ENCODE assay signal across 19 cellular contexts in genomic region chr13:62931901-62932883, GRCh38.
A peak's percentile ranks its signal among the peaks of the same experiment; 100 is the strongest.
DNase-seq lines count a peak whose midpoint lies in the region; ATAC-seq and TF ChIP-seq lines count a peak whose summit lies in the region.
"Had no signal": no experiment of that assay in that cellular context is flagged by ENCODE, and none has a peak within 500 bp of the region (broad histone marks: within the 10 kb centered on the region; RNA-seq: fewer than 3 reads in every experiment).

No MANE protein-coding gene starts in this region.

- H2AK5ac ChIP-seq in mesenchymal stem cell (ENCODE audit: low read length, severe bottlenecking): no peak overlapping the region

- peak overlapping the region; percentile 49; the same call in 1 of the 2 replicates for H2AFZ ChIP-seq in Loucy (ENCODE audit: low read length)
- no peak overlapping the region for H2AFZ ChIP-seq in mesenchymal stem cell (ENCODE audit: low read depth, low read length)

- TF ChIP-seq CTCF in AG04450 (IDR thresholded peaks at IDR 0.05; ENCODE audit: low read depth, low read length): no peak
- no peak for TF ChIP-seq CTCF in Loucy (conservative IDR thresholded peaks at IDR 0.05; ENCODE audit: low read length)
- no peak for TF ChIP-seq CTCF in astrocyte of the spinal cord (IDR thresholded peaks at IDR 0.05; ENCODE audit: low read depth, low read length)

- H3F3A ChIP-seq in Loucy (ENCODE audit: low read depth): no peaks in the 10 kb centered on the region

- H2BK12ac ChIP-seq in mesenchymal stem cell (ENCODE audit: low read length in 2 of 2): no peak overlapping the region

- H3K23ac ChIP-seq in mesenchymal stem cell (ENCODE audit: low read length in 2 of 2): no peak overlapping the region

- intact Hi-C loops in left ventricle myocardium superior (cut with micrococcal nuclease): no loop called here

- peak; percentile 2 for DNase-seq in AG04450 (ENCODE audit: low read depth, low spot score)
- peak; percentile 47 for DNase-seq in astrocyte of the spinal cord (ENCODE audit: low read depth, low spot score)
- peak; percentile 66 for DNase-seq in mesenchymal stem cell
- no peak for DNase-seq in NCI-H526 (lab: John Stamatoyannopoulos, UW)
- DNase-seq in left ventricle myocardium superior: no peak
- DNase-seq in NCI-H1930 (lab: John Stamatoyannopoulos, UW): no peak
- DNase-seq in KBM-7: no peak
- DNase-seq: activated B cell treated with CpG ODN at 0.5 μM for 24 hours, AML-193, Calu3, GDM1, glutamatergic neuron, NCI-H1105, NCI-H2171 treated with DMSO at 0.1 percent for 48 hours, retina had no signal

- no peaks in the 10 kb centered on the region for H3K79me2 ChIP-seq in Loucy (ENCODE audit: insufficient read depth, low read length)

- no peak overlapping the region for H2BK120ac ChIP-seq in mesenchymal stem cell (ENCODE audit: low read depth, low read length)

- CTCF ChIA-PET in AG04450 (lab: Charles Lee): no interaction called here

- H3K9me2 ChIP-seq in Loucy (replicated peaks; ENCODE audit: low read depth, low read length): no peaks in the 10 kb centered on the region

- H2BK15ac ChIP-seq in mesenchymal stem cell (ENCODE audit: low read depth, poor library complexity, severe bottlenecking): no peak overlapping the region

- H3K36me3 ChIP-seq in Loucy (ENCODE audit: insufficient read depth, low read length) (no peaks in the 10 kb centered on the region), mesenchymal stem cell (ENCODE audit: control insufficient read depth in 1 of 2, insufficient read depth in 2 of 2, low read depth in 1 of 2, low read length in 2 of 2) (no peaks in the 10 kb centered on the region)

- no peaks in the 10 kb centered on the region for H4K20me1 ChIP-seq in Loucy (ENCODE audit: insufficient read depth, low read length, poor library complexity, severe bottlenecking)

- no peak overlapping the region for H3K18ac ChIP-seq in mesenchymal stem cell (ENCODE audit: low read depth in 1 of 2, low read length in 2 of 2)

- in situ Hi-C loops in astrocyte of the spinal cord (cut with HindIII; ENCODE audit: low sequenced_read_pairs): no loop called here
- in situ Hi-C loops in KBM-7 (cut with MboI; ENCODE audit: low pct_unique_long_range_greater_than_20kb, low sequenced_read_pairs): no loop called here

- H3K27ac ChIP-seq in AG04450 (ENCODE audit: low read depth, low read length) (no peak overlapping the region), mesenchymal stem cell (ENCODE audit: low read length, poor library complexity, severe bottlenecking) (peak overlapping the region; percentile 38)

- no peak overlapping the region for H3K4ac ChIP-seq in mesenchymal stem cell (ENCODE audit: low read depth in 1 of 2, low read length in 2 of 2)

- H3K27me3 ChIP-seq in AG04450 (ENCODE audit: control insufficient read depth, insufficient read depth, low read length) (no peaks in the 10 kb centered on the region), Loucy (ENCODE audit: insufficient read depth, low read length, poor library complexity, severe bottlenecking) (no peaks in the 10 kb centered on the region), mesenchymal stem cell (ENCODE audit: control insufficient read depth in 1 of 2, insufficient read depth in 1 of 2, low read length in 2 of 2) (no peaks in the 10 kb centered on the region)

- no peak overlapping the region for H3K9ac ChIP-seq in Loucy (ENCODE audit: low read depth, low read length, poor library complexity, severe bottlenecking)
- peak overlapping the region; percentile 89 for H3K9ac ChIP-seq in mesenchymal stem cell (ENCODE audit: low read length)

- no peak for ATAC-seq in left ventricle myocardium superior
- ATAC-seq: HCT116; HepG2; natural killer cell treated with Interleukin-12 subunit alpha and Interleukin-12 subunit beta and Interleukin-15 and Interleukin-18, amount 100 ng/mL, for 72 hours had no signal

- no peaks in the 10 kb centered on the region for H3K79me1 ChIP-seq in mesenchymal stem cell (replicated peaks; ENCODE audit: low read length, poor library complexity, severe bottlenecking)

- WGBS in mesenchymal stem cell: no CpG with 5 or more reads among the region's 3 CpGs

- no peak overlapping the region for H4K91ac ChIP-seq in mesenchymal stem cell (ENCODE audit: low read length)

- H4K8ac ChIP-seq in mesenchymal stem cell (ENCODE audit: low read length): no peak overlapping the region

- POLR2A ChIA-PET in AG04450 (lab: Yijun Ruan, JAX): no interaction called here

- no peak overlapping the region for H3K4me3 ChIP-seq in AG04450 (ENCODE audit: low read depth, low read length)
- H3K4me3 ChIP-seq in Loucy (ENCODE audit: low read length, poor library complexity, severe bottlenecking): peak overlapping the region; percentile 17
- no peak overlapping the region for H3K4me3 ChIP-seq in astrocyte of the spinal cord (ENCODE audit: low read depth, low read length)
- H3K4me3 ChIP-seq in mesenchymal stem cell (ENCODE audit: insufficient read depth in 1 of 2, low read depth in 1 of 2, low read length in 2 of 2): peak overlapping the region in 1 of 2 experiments; percentile 44

- H3K4me2 ChIP-seq in Loucy (ENCODE audit: low read depth, low read length, poor library complexity, severe bottlenecking) (no peak overlapping the region), mesenchymal stem cell (ENCODE audit: low read length, poor library complexity, severe bottlenecking) (no peak overlapping the region)

- no peak overlapping the region for H2BK5ac ChIP-seq in mesenchymal stem cell (ENCODE audit: low read depth, low read length, poor library complexity, severe bottlenecking)

- no peak overlapping the region for H3K14ac ChIP-seq in mesenchymal stem cell (ENCODE audit: low read length in 2 of 2)

- no peaks in the 10 kb centered on the region for H3K4me1 ChIP-seq in Loucy (ENCODE audit: insufficient read depth, low read length, poor library complexity, severe bottlenecking)
- no peaks in the 10 kb centered on the region for H3K4me1 ChIP-seq in mesenchymal stem cell (ENCODE audit: control insufficient read depth, insufficient read depth, low read depth, low read length)

- no peaks in the 10 kb centered on the region for H3K9me3 ChIP-seq in AG04450 (ENCODE audit: control insufficient read depth, insufficient read depth, low read length)
- no peaks in the 10 kb centered on the region for H3K9me3 ChIP-seq in Loucy (ENCODE audit: insufficient read depth, low read depth, low read length)
- H3K9me3 ChIP-seq in mesenchymal stem cell (ENCODE audit: control insufficient read depth, low read length): no peaks in the 10 kb centered on the region

Comparison
In these comparisons a context has a peak if more than half of its experiments do, and no peak if none do; other contexts are left out.
1. DNase-seq: peak in AG04450 (single experiment), astrocyte of the spinal cord (single experiment) and mesenchymal stem cell (single experiment); none in NCI-H526 (0 of 2), left ventricle myocardium superior (single experiment), NCI-H1930 (0 of 2) and KBM-7 (single experiment).